In the genomic region with DNA sequence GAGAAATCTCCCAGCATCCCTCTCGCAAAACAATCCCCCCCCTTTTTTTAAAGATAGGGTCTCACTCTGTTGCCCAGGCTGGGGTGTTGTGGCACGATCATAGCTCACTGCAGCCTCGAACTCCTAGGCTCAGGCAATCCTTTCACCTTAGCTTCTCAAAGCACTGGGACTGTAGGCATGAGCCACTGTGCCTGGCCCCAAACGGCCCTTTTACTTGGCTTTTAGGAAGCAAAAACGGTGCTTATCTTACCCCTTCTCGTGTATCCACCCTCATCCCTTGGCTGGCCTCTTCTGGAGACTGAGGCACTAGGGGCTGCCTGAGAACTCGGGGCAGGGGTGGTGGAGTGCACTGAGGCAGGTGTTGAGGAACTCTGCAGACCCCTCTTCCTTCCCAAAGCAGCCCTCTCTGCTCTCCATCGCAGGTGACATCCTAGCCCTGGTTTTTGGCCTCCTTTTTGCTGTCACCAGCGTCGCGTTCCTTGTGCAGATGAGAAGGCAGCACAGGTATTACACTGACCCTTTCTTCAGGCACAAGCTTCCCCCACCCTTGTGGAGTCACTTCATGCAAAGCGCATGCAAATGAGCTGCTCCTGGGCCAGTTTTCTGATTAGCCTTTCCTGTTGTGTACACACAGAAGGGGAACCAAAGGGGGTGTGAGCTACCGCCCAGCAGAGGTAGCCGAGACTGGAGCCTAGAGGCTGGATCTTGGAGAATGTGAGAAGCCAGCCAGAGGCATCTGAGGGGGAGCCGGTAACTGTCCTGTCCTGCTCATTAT, we compare ENCODE assay signal across 1 cellular context.
TF ChIP-seq lines count a peak whose summit lies in the region.

No MANE protein-coding gene starts in this region.

TF ChIP-seq in K562, 482 proteins besides CTCF, POLR2A, EP300 and RAD21:
- TF ChIP-seq NRF1 (conservative IDR thresholded peaks at IDR 0.05 in 1 of 2, IDR thresholded peaks at IDR 0.05 in 1 of 2) (0 out of 4 replicates have a peak, but pooled peaks of 1 of the 2 experiments have one; percentile 30), GTF2E2 (tag; IDR thresholded peaks at IDR 0.05) (no peak), FOXA3 (CRISPR knock-in tag; conservative IDR thresholded peaks at IDR 0.05 in 1 of 2, IDR thresholded peaks at IDR 0.05 in 1 of 2) (peak in 1 of 2 experiments; percentile 77; a peak in 2 of 4 replicates)
TF ChIP-seq in K562: peak in this region for 2.
